In the genomic region with DNA sequence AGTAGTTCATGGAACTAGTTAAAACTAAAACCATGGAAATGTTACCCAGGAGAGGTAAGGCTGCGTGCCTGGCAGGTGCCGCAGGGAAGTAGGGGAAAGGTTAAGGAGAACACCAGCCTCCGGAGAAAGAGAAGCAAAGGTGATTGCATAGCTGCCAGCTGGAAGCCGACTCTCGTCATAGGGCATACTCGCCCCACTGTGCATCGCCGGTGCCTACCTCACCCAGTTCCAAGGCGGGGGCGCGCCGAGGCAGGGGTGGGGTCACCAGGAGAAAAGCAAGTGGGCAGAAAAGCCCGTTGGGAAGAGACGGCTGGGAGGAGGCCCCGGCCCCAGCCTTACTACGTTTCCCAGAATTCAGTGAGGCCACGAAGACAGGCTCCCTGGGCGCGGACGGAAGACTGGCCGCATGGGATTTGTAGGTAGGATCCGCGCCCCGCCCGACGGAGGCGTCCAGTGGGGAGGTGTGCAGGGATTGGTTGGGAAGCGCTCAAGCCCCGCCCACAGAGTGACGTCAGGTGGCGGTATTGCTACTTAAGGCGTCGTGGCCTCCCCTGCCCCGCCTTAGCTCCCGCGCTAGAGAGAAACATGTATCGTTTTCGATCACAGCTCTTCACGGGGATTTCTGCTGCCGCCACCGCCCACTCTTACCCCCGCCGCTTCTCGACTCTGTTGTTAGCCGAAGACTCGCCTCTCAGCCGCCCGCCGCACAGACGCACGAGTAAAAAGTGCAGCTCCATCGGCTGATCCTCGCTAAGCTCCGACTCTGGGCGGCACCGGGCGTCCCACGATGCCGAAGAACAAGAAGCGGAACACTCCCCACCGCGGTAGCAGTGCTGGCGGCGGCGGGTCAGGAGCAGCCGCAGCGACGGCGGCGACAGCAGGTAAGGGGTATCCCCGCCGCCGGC, we compare ENCODE assay signal across 1 cellular context.
TF ChIP-seq lines count a peak whose summit lies in the region.

A gene with protein sequence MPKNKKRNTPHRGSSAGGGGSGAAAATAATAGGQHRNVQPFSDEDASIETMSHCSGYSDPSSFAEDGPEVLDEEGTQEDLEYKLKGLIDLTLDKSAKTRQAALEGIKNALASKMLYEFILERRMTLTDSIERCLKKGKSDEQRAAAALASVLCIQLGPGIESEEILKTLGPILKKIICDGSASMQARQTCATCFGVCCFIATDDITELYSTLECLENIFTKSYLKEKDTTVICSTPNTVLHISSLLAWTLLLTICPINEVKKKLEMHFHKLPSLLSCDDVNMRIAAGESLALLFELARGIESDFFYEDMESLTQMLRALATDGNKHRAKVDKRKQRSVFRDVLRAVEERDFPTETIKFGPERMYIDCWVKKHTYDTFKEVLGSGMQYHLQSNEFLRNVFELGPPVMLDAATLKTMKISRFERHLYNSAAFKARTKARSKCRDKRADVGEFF (plus strand): TSS at position 559 of the 905 bp plus-strand sequence. CDS start 229 bp downstream, at position 788.

TF ChIP-seq in HepG2, 621 proteins besides CTCF, POLR2A, EP300 and RAD21 (continued from another document):
- no peak for TF ChIP-seq SP140L (CRISPR knock-in tag; IDR thresholded peaks at IDR 0.05; ENCODE audit: borderline replicate concordance)
- TF ChIP-seq ZNF891 (CRISPR knock-in tag; IDR thresholded peaks at IDR 0.05) = peak; percentile 69
- TF ChIP-seq ZFP36L2 (CRISPR knock-in tag; IDR thresholded peaks at IDR 0.05) = 0 out of 2 replicates have a peak, but pooled peaks have one; percentile 45
- TF ChIP-seq CENPT (CRISPR knock-in tag; IDR thresholded peaks at IDR 0.05; ENCODE audit: low read depth) = no peak
